Comparison of ENCODE assay signal across 20 cellular contexts in genomic region chr22:39631857-39632256, GRCh38.
"Had no signal": no experiment of that assay in that cellular context is flagged by ENCODE, and none has a peak within 500 bp of the region (broad histone marks: within the 10 kb centered on the region; RNA-seq: fewer than 3 reads in every experiment).

No MANE protein-coding gene starts in this region.

- H3K27me3 ChIP-seq: hepatocyte, thyroid gland had no signal

- H2AFZ ChIP-seq: hepatocyte had no signal

- H3K9me3 Mint-ChIP-seq: naive thymus-derived CD4-positive, alpha-beta T cell; nephron progenitor cell; type B pancreatic cell had no signal

- H3K4me2 ChIP-seq: hepatocyte, smooth muscle cell had no signal

- H3K27ac ChIP-seq: dorsolateral prefrontal cortex, hepatocyte, suprapubic skin, thyroid gland had no signal

- H3K4me3 ChIP-seq: dorsolateral prefrontal cortex, hepatocyte, lung, smooth muscle cell, suprapubic skin, thyroid gland had no signal

- DNase-seq: cortex of kidney; dorsolateral prefrontal cortex; effector CD8-positive, alpha-beta T cell; foreskin melanocyte; head of caudate nucleus; kidney; left cardiac atrium; left ventricle myocardium superior; naive thymus-derived CD4-positive, alpha-beta T cell; nephron progenitor cell; posterior cingulate gyrus; stimulated activated CD4-positive, alpha-beta T cell treated with anti-CD3 and anti-CD28 coated beads, Interleukin-2, amount 100 ng/mL, for 48 hours; stimulated activated naive CD8-positive, alpha-beta T cell treated with anti-CD3 and anti-CD28 coated beads, Interleukin-15, Interleukin-2, amounts not matched to agents 100 U/mL and 50 U/mL, for 24 hours; thyroid gland had no signal

- H3K27me3 Mint-ChIP-seq: naive thymus-derived CD4-positive, alpha-beta T cell had no signal

- H3K79me2 ChIP-seq: hepatocyte had no signal

- H3K4me3 Mint-ChIP-seq: nephron progenitor cell, type B pancreatic cell had no signal

- H3K36me3 Mint-ChIP-seq: naive thymus-derived CD4-positive, alpha-beta T cell; type B pancreatic cell had no signal

- H3K9me3 ChIP-seq: suprapubic skin, thyroid gland had no signal

- H3K36me3 ChIP-seq: suprapubic skin, thyroid gland had no signal

- H3K27ac Mint-ChIP-seq: nephron progenitor cell, type B pancreatic cell had no signal

- ATAC-seq: left cardiac atrium; left ventricle myocardium superior; naive thymus-derived CD4-positive, alpha-beta T cell; right cardiac atrium; stimulated activated naive CD8-positive, alpha-beta T cell treated with anti-CD3 and anti-CD28 coated beads, Interleukin-15, Interleukin-2, amounts not matched to agents 100 U/mL and 50 U/mL, for 24 hours had no signal
